In the genomic region with DNA sequence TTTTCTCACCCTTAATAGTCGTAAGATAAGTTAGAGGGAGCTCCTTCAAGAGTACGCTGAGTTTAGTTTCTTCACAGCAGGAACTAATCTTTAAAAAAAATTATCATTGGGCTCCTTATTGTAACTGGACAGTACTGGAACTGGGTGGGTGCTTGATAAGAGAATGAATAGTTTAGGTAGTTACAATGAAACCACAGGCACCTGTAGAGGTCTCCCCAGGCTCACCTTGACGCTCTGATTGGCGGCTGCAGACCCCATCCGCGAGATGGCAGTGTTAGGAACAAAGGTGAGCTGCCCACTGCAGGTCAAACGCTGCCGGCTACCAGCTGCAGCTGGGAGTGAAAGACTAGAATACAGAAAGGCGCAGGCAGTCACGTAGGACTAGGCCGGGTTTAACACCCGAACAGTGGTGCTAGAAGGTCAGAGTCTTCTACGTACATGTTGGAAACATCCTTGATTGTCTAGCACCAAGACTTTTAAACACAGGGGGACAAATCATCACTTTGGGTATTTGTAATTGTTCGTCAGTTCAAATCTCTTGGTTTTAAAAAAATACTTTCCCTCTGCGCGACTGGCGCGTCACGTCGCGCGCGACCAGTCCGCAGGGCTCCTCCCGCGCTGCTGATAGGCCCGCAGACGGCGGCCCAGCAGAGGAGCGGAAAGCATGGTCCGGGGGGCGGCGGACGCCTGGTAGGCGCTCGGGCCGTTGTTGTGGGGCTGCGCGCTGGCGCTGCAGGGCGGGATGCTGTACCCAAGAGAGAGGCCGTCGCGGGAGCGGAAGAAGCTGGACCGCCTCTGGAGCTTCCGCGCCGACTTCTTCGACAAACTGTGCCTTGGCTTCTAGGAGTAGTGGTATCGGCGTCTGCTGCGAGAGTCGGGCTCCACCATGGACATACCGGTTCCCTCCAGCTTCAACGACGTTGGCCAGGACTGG, we compare ENCODE assay signal across 7 cellular contexts. TPM values are rescaled to one million over a fixed set of nuclear protein-coding genes. Genes with fewer than 3 reads are reported as not detected.
DNase-seq lines count a peak whose midpoint lies in the region; ATAC-seq, FAIRE-seq and TF ChIP-seq lines count a peak whose summit lies in the region.

No MANE protein-coding gene starts in this region.

- H3K27me3 Mint-ChIP-seq in activated CD4-positive, alpha-beta memory T cell treated with anti-CD3 and anti-CD28 coated beads for 36 hours: no peaks in the 10 kb centered on the region

- no peaks in the 10 kb centered on the region for H3K9me3 Mint-ChIP-seq in activated CD4-positive, alpha-beta memory T cell treated with anti-CD3 and anti-CD28 coated beads for 36 hours

- FAIRE-seq in GM18507 (lab: Jason Lieb, UNC): peak; percentile 87

- no peaks in the 10 kb centered on the region for H3K9me3 ChIP-seq in lower lobe of right lung

- H3K27ac ChIP-seq in lower lobe of right lung: peak overlapping the region; percentile 42

- ATAC-seq in HG02973 (IDR thresholded peaks at IDR 0.05; ENCODE audit: unreplicated experiment) (peak; percentile 81), lower lobe of right lung (peak; percentile 91 to 94)

- H3K4me1 ChIP-seq in lower lobe of right lung: peaks cover 5% of the 10 kb centered on the region

- POLR2A ChIA-PET in activated CD4-positive, alpha-beta memory T cell treated with anti-CD3 and anti-CD28 coated beads for 36 hours (lab: Charles Lee): interaction anchor here (0.9 to 1.2 kb wide), 3 partner anchors 45 to 142 kb away, joined by 3 read pairs; partner anchors contain the start of gene SMARCA5

- peak; percentile 53 for DNase-seq in GM18507 (ENCODE audit: extremely low spot score, insufficient read length, low read depth)
- DNase-seq in NCI-H2227 (lab: John Stamatoyannopoulos, UW; ENCODE audit: unreplicated experiment): peak; percentile 79
- peak; percentile 79 for DNase-seq in activated CD4-positive, alpha-beta memory T cell treated with anti-CD3 and anti-CD28 coated beads for 36 hours
- peak; percentile 56 for DNase-seq in effector CD4-positive, alpha-beta T cell
- peak; percentile 79 for DNase-seq in lower lobe of right lung
- DNase-seq in stimulated activated CD4-positive, alpha-beta T cell treated with anti-CD3 and anti-CD28 coated beads, TNF-alpha, amount 100 ng/mL, for 4 hours (ENCODE audit: low read depth in 3 of 3): peak; percentile 35 to 65 (median 42)

- intact Hi-C loops in activated CD4-positive, alpha-beta memory T cell treated with anti-CD3 and anti-CD28 coated beads for 36 hours (cut with micrococcal nuclease): loop anchor here (1.0 to 5.0 kb wide), 6 partner anchors 46 to 584 kb away; partner anchors contain the start of gene SMARCA5
- intact Hi-C loops in lower lobe of right lung (cut with DNase I): no loop called here

- CTCF ChIA-PET in activated CD4-positive, alpha-beta memory T cell treated with anti-CD3 and anti-CD28 coated beads for 36 hours (lab: Charles Lee): interaction anchor here (0.6 to 2.5 kb wide), 6 partner anchors 9 to 134 kb away, joined by 3 to 13 read pairs (median 4); no protein-coding TSS in a partner anchor

- no peaks in the 10 kb centered on the region for H3K27me3 ChIP-seq in lower lobe of right lung (ENCODE audit: low read depth)

- H3K4me3 Mint-ChIP-seq in activated CD4-positive, alpha-beta memory T cell treated with anti-CD3 and anti-CD28 coated beads for 36 hours: peak overlapping the region; percentile 83

- H3K36me3 Mint-ChIP-seq in activated CD4-positive, alpha-beta memory T cell treated with anti-CD3 and anti-CD28 coated beads for 36 hours: peaks cover 4% of the 10 kb centered on the region

- peak overlapping the region; percentile 78 for H3K27ac Mint-ChIP-seq in activated CD4-positive, alpha-beta memory T cell treated with anti-CD3 and anti-CD28 coated beads for 36 hours

- peak; percentile 49 for TF ChIP-seq CTCF in lower lobe of right lung (IDR thresholded peaks at IDR 0.05)

- peak overlapping the region; percentile 64 for H3K4me3 ChIP-seq in lower lobe of right lung

- peaks cover 15% of the 10 kb centered on the region for H3K36me3 ChIP-seq in lower lobe of right lung

- peaks cover 31% of the 10 kb centered on the region for H3K4me1 Mint-ChIP-seq in activated CD4-positive, alpha-beta memory T cell treated with anti-CD3 and anti-CD28 coated beads for 36 hours (ENCODE audit: low read depth)

RNA-seq across cellular contexts. Expression of gene SMARCA5, which starts 45.6 kb away (rescaled TPM):
- 10 to 100 TPM; 67.0 to 69.3 TPM for total RNA-seq in activated CD4-positive, alpha-beta memory T cell treated with anti-CD3 and anti-CD28 coated beads for 36 hours
- total RNA-seq in lower lobe of right lung: 67.6 TPM

Comparison
In these comparisons a context has a peak if more than half of its experiments do, and no peak if none do; other contexts are left out.
1. Peak in every context shown above with its lines: DNase-seq, ATAC-seq, H3K4me3 ChIP-seq and H3K27ac ChIP-seq.